Comparison of ENCODE assay signal across 1 cellular context in genomic region chr5:180090769-180091546, GRCh38.
A peak's percentile ranks its signal among the peaks of the same experiment; 100 is the strongest.
TF ChIP-seq lines count a peak whose summit lies in the region.

No MANE protein-coding gene starts in this region.

TF ChIP-seq in HEK293, 187 proteins besides CTCF, POLR2A, EP300 and RAD21 (continued from another document):
- no peak for TF ChIP-seq ZNF837 (tag by site-specific recombination; IDR thresholded peaks at IDR 0.05)
- no peak for TF ChIP-seq ZSCAN23 (tag by site-specific recombination; IDR thresholded peaks at IDR 0.05)
- 0 out of 2 replicates have a peak, but pooled peaks have one; percentile 22 for TF ChIP-seq ZNF561 (tag by site-specific recombination; IDR thresholded peaks at IDR 0.05; ENCODE audit: borderline replicate concordance)
- 0 out of 2 replicates have a peak, but pooled peaks have one; percentile 2 for TF ChIP-seq KLF7 (tag by site-specific recombination; IDR thresholded peaks at IDR 0.05; ENCODE audit: borderline replicate concordance)
